ENCODE assay signal across 8 cellular contexts in genomic region chr22:24325105-24325757, GRCh38. TPM values are rescaled to one million over a fixed set of nuclear protein-coding genes. Genes with fewer than 3 reads are reported as not detected.
A peak's percentile ranks its signal among the peaks of the same experiment; 100 is the strongest.
DNase-seq lines count a peak whose midpoint lies in the region; ATAC-seq and TF ChIP-seq lines count a peak whose summit lies in the region.

No MANE protein-coding gene starts in this region.

- WGBS in SK-N-SH (ENCODE audit: low lambda C conversion rate) = 21% methylated on average over 5 of the region's 5 CpGs

- H2AFZ ChIP-seq in KMS-11 (ENCODE audit: low read depth) (no peak overlapping the region), SK-N-SH (ENCODE audit: low read depth) (no peak overlapping the region)

- H3K36me3 ChIP-seq in KMS-11 (ENCODE audit: insufficient read depth) (no peaks in the 10 kb centered on the region), SK-N-SH (replicated peaks in 1 of 2; ENCODE audit: control insufficient read depth in 1 of 2, insufficient read depth in 2 of 2, low read length in 1 of 2) (peaks cover 46 to 50% of the 10 kb centered on the region in 2 experiments)

- H3F3A ChIP-seq in SK-N-SH (replicated peaks; ENCODE audit: insufficient read depth) = peaks cover 60% of the 10 kb centered on the region

- H3K4me2 ChIP-seq in KMS-11 (peak overlapping the region; percentile 29; the same call in 1 of the 2 replicates), SK-N-SH (no peak overlapping the region; the same call in 1 of the 2 replicates)

- H4K20me1 ChIP-seq in KMS-11 (ENCODE audit: insufficient read depth) (peaks cover 4% of the 10 kb centered on the region; the same call in 1 of the 2 replicates), SK-N-SH (ENCODE audit: insufficient read depth) (no peaks in the 10 kb centered on the region)

- POLR2A ChIA-PET in SK-N-SH (lab: Yijun Ruan, JAX) = no interaction called here

- H3K4me3 Mint-ChIP-seq in activated CD4-positive, alpha-beta T cell treated with anti-CD3 and anti-CD28 coated beads, Interleukin-2, amount 10 ng/mL, durations not matched to agents 24 days and 14 days = peak overlapping the region; percentile 18
- no peak overlapping the region for H3K4me3 Mint-ChIP-seq in naive B cell

- H3K27me3 Mint-ChIP-seq in activated CD4-positive, alpha-beta T cell treated with anti-CD3 and anti-CD28 coated beads, Interleukin-2, amount 10 ng/mL, durations not matched to agents 24 days and 14 days = no peaks in the 10 kb centered on the region
- no peaks in the 10 kb centered on the region for H3K27me3 Mint-ChIP-seq in naive B cell

- CTCF ChIA-PET in SK-N-SH (lab: Yijun Ruan, JAX) = interaction anchor here (0.7 to 5.2 kb wide), 17 partner anchors 15 to 726 kb away, joined by 3 to 40 read pairs (median 3); partner anchors contain the start of gene ADORA2A

- TF ChIP-seq CTCF in KMS-11 (conservative IDR thresholded peaks at IDR 0.05; ENCODE audit: low read depth, low read length) (peak; percentile 64), SK-N-SH (IDR thresholded peaks at IDR 0.05) (peak; percentile 80), epithelial cell of esophagus (IDR thresholded peaks at IDR 0.05; ENCODE audit: insufficient read depth, low read depth, low read length, missing control alignments) (peak; percentile 75)

- peaks cover 14% of the 10 kb centered on the region for H3K4me1 ChIP-seq in KMS-11 (ENCODE audit: low read depth, poor library complexity, severe bottlenecking)
- peaks cover 19 to 45% of the 10 kb centered on the region in 2 experiments; a peak in 3 of 4 replicates for H3K4me1 ChIP-seq in SK-N-SH (ENCODE audit: control insufficient read depth in 1 of 2, insufficient read depth in 2 of 2, low read depth in 1 of 2, low read length in 1 of 2)

- TF ChIP-seq RAD21 in SK-N-SH (IDR thresholded peaks at IDR 0.05; ENCODE audit: low read length) = peak; percentile 95

- TF ChIP-seq EP300 in SK-N-SH (IDR thresholded peaks at IDR 0.05; ENCODE audit: borderline replicate concordance in 1 of 2, low read depth in 1 of 2, low read length in 1 of 2) = peak in 1 of 2 experiments; percentile 27; a peak in 1 of 4 replicates

- H3K27me3 ChIP-seq in KMS-11 (ENCODE audit: insufficient read depth, low read depth) (no peaks in the 10 kb centered on the region), SK-N-SH (ENCODE audit: insufficient read depth) (no peaks in the 10 kb centered on the region)

- H3K9me3 ChIP-seq in SK-N-SH = no peaks in the 10 kb centered on the region

- no peaks in the 10 kb centered on the region for H3K9me2 ChIP-seq in SK-N-SH

- H3K27ac ChIP-seq in KMS-11 = no peak overlapping the region
- H3K27ac ChIP-seq in SK-N-SH (ENCODE audit: low read depth in 2 of 2, low read length in 1 of 2) = peak overlapping the region; percentile 80 to 97

- H3K27ac Mint-ChIP-seq in activated CD4-positive, alpha-beta T cell treated with anti-CD3 and anti-CD28 coated beads, Interleukin-2, amount 10 ng/mL, durations not matched to agents 24 days and 14 days = peak overlapping the region; percentile 27
- peak overlapping the region in 2 of 6 donors; percentile 32 to 75 for H3K27ac Mint-ChIP-seq in naive B cell

- ATAC-seq in naive B cell (ENCODE audit: low read depth in 2 of 2) (peak; percentile 70 to 85), HG02610 (IDR thresholded peaks at IDR 0.05; ENCODE audit: unreplicated experiment) (no peak)

- intact Hi-C loops in activated CD4-positive, alpha-beta T cell treated with anti-CD3 and anti-CD28 coated beads, Interleukin-2, amount 10 ng/mL, durations not matched to agents 24 days and 14 days (cut with micrococcal nuclease) = loop anchor here (1.0 to 5.0 kb wide), 5 partner anchors 16 to 200 kb away; no protein-coding TSS in a partner anchor

- peak; percentile 83 for DNase-seq in activated CD4-positive, alpha-beta T cell treated with anti-CD3 and anti-CD28 coated beads, Interleukin-2, amount 10 ng/mL, durations not matched to agents 24 days and 14 days
- no peak for DNase-seq in activated CD4-positive, alpha-beta T cell treated with anti-CD3 and anti-CD28 coated beads, Interleukin-2, amount 50 U/mL, for 4 hours
- DNase-seq in SK-N-SH (peak; percentile 42), epithelial cell of esophagus (ENCODE audit: low read depth) (peak; percentile 63), naive B cell (peak; percentile 46), HK-2 (ENCODE audit: unreplicated experiment) (no peak)

- H3K4me3 ChIP-seq in KMS-11 (IDR thresholded peaks at IDR 0.05; ENCODE audit: insufficient read depth, low read depth, low read length) (no peak overlapping the region), SK-N-SH (ENCODE audit: low read depth in 2 of 2, low read length in 1 of 2) (no peak overlapping the region), epithelial cell of esophagus (ENCODE audit: low read length) (no peak overlapping the region)

- H3K9me3 Mint-ChIP-seq in activated CD4-positive, alpha-beta T cell treated with anti-CD3 and anti-CD28 coated beads, Interleukin-2, amount 10 ng/mL, durations not matched to agents 24 days and 14 days = no peaks in the 10 kb centered on the region
- no peaks in the 10 kb centered on the region for H3K9me3 Mint-ChIP-seq in naive B cell

- H3K79me2 ChIP-seq in KMS-11 (ENCODE audit: insufficient read depth, low read depth) (no peaks in the 10 kb centered on the region), SK-N-SH (ENCODE audit: insufficient read depth) (peaks cover 79% of the 10 kb centered on the region)

- peaks cover 29% of the 10 kb centered on the region for H3K4me1 Mint-ChIP-seq in activated CD4-positive, alpha-beta T cell treated with anti-CD3 and anti-CD28 coated beads, Interleukin-2, amount 10 ng/mL, durations not matched to agents 24 days and 14 days
- peaks cover 9 to 15% (median 14%) of the 10 kb centered on the region in 3 donors for H3K4me1 Mint-ChIP-seq in naive B cell

- no peak overlapping the region for H3K9ac ChIP-seq in KMS-11
- no peak overlapping the region for H3K9ac ChIP-seq in SK-N-SH

- peaks cover 36% of the 10 kb centered on the region for H3K36me3 Mint-ChIP-seq in activated CD4-positive, alpha-beta T cell treated with anti-CD3 and anti-CD28 coated beads, Interleukin-2, amount 10 ng/mL, durations not matched to agents 24 days and 14 days (ENCODE audit: low read depth)
- peaks cover 0 to 26% of the 10 kb centered on the region in 2 donors for H3K36me3 Mint-ChIP-seq in naive B cell

TF ChIP-seq in SK-N-SH, 30 proteins besides CTCF, POLR2A, EP300 and RAD21:
- TF ChIP-seq FOXM1 (IDR thresholded peaks at IDR 0.05; ENCODE audit: low read depth) (no peak), JUND (IDR thresholded peaks at IDR 0.05) (no peak), RCOR1 (IDR thresholded peaks at IDR 0.05; ENCODE audit: low read length) (0 out of 2 replicates have a peak, but pooled peaks have one; percentile 28), MXI1 (IDR thresholded peaks at IDR 0.05; ENCODE audit: low read depth, low read length) (0 out of 2 replicates have a peak, but pooled peaks have one; percentile 13), CHD2 (IDR thresholded peaks at IDR 0.05; ENCODE audit: low read length, partially characterized antibody) (peak; percentile 8), GATA2 (CRISPR knock-in tag; IDR thresholded peaks at IDR 0.05) (no peak), SMC3 (IDR thresholded peaks at IDR 0.05; ENCODE audit: low read depth, low read length) (peak; percentile 77)
TF ChIP-seq in SK-N-SH: peak in this region for 4.

RNA-seq across cellular contexts. Expression of gene SPECC1L, which starts 54.6 kb away (rescaled TPM):
- total RNA-seq in activated CD4-positive, alpha-beta T cell treated with anti-CD3 and anti-CD28 coated beads, Interleukin-2, amount 10 ng/mL, durations not matched to agents 24 days and 14 days = 37.2 and 41.9 TPM in 2 replicates
- polyA plus RNA-seq in SK-N-SH (2012; rRNA removed) = 22.9 and 25.9 TPM in 2 replicates
- 17.8 and 21.8 TPM in 2 replicates for polyA plus RNA-seq in SK-N-SH (2012; cell fraction: cytosol; rRNA removed)
- 36.5 and 44.0 TPM in 2 replicates for polyA plus RNA-seq in SK-N-SH (2012; cell fraction: nucleus; rRNA removed)
- 10 to 100 TPM in 3 of 6 donors, 1 to 10 TPM in 3; 1.7 to 29.4 (median 9.7) TPM for polyA plus RNA-seq in naive B cell (ENCODE audit: low read depth in 6 of 6)

Comparison
In these comparisons a context has a peak if more than half of its experiments do, and no peak if none do; other contexts are left out.
1. DNase-seq: peak in activated CD4-positive, alpha-beta T cell treated with anti-CD3 and anti-CD28 coated beads, Interleukin-2, amount 10 ng/mL, durations not matched to agents 24 days and 14 days (single experiment), SK-N-SH (single experiment), epithelial cell of esophagus (single experiment) and naive B cell (single experiment); none in activated CD4-positive, alpha-beta T cell treated with anti-CD3 and anti-CD28 coated beads, Interleukin-2, amount 50 U/mL, for 4 hours (0 of 2) and HK-2 (single experiment).
2. Peak in every context shown above with its lines, with median percentiles within 50 percentile points of each other: CTCF ChIP-seq.